In genomic region chr5:97501965-97502305, GRCh38 we compare ENCODE assay signal across 1 cellular context.
TF ChIP-seq lines count a peak whose summit lies in the region.

No MANE protein-coding gene starts in this region.

TF ChIP-seq in IMR-90, 13 proteins besides CTCF, POLR2A, EP300 and RAD21:
- TF ChIP-seq FOS (IDR thresholded peaks at IDR 0.05; ENCODE audit: low read depth, low read length) (0 out of 2 replicates have a peak, but pooled peaks have one; percentile 8), SMC3 (IDR thresholded peaks at IDR 0.05; ENCODE audit: low read depth, low read length) (no peak)
TF ChIP-seq in IMR-90: peak in this region for 1.
